ENCODE assay signal across 2 cellular contexts in the genomic region with DNA sequence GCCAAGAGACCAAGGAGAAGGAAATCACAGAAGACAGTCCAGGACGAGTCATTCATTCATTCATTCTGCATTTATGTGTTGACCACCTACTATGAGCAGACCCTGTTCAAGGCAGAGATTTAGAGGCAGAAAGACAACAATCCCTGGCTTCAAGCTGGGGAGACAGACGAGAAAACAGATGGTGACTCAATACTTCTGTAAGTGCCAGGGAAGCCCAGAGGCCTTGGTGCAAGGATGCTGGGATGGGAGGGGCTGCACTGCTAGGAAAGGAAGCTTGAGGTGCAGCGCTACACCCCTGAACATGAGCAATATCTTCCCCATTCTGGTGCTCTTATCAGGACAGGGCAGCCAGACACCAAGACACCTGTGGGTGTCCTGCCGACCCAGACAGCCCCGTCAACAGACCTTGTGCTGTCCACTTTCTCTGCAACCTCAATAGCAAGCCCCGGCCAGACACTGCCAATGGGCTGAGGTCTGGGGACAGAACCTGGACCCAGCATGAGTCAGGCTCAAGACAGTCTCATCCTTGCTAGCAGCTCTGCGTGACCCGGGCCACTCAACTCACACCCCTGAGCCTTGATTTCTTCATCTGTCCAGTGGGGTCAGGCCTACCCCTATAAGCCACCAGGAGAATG.
TF ChIP-seq lines count a peak whose summit lies in the region.

No MANE protein-coding gene starts in this region.

TF ChIP-seq in IMR-90, 13 proteins besides CTCF, POLR2A, EP300 and RAD21 (continued from another document):
- TF ChIP-seq, protein P1, sequence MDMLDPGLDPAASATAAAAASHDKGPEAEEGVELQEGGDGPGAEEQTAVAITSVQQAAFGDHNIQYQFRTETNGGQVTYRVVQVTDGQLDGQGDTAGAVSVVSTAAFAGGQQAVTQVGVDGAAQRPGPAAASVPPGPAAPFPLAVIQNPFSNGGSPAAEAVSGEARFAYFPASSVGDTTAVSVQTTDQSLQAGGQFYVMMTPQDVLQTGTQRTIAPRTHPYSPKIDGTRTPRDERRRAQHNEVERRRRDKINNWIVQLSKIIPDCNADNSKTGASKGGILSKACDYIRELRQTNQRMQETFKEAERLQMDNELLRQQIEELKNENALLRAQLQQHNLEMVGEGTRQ (IDR thresholded peaks at IDR 0.05; ENCODE audit: low read depth, low read length) = no peak
- TF ChIP-seq MAZ (IDR thresholded peaks at IDR 0.05; ENCODE audit: borderline replicate concordance, low read depth, low read length) = no peak
- no peak for TF ChIP-seq BHLHE40 (IDR thresholded peaks at IDR 0.05; ENCODE audit: low read depth, low read length)
- no peak for TF ChIP-seq NFE2L2 (IDR thresholded peaks at IDR 0.05; ENCODE audit: low read depth, low read length)
- TF ChIP-seq FOS (IDR thresholded peaks at IDR 0.05; ENCODE audit: low read depth, low read length) = no peak
- TF ChIP-seq RFX5 (IDR thresholded peaks at IDR 0.05; ENCODE audit: low read depth, low read length) = no peak
- TF ChIP-seq RCOR1 (IDR thresholded peaks at IDR 0.05; ENCODE audit: insufficient replicate concordance, low read length) = no peak
- no peak for TF ChIP-seq MXI1 (IDR thresholded peaks at IDR 0.05; ENCODE audit: borderline replicate concordance, low read depth, low read length)
- no peak for TF ChIP-seq SMC3 (IDR thresholded peaks at IDR 0.05; ENCODE audit: low read depth, low read length)
- TF ChIP-seq, protein P2, sequence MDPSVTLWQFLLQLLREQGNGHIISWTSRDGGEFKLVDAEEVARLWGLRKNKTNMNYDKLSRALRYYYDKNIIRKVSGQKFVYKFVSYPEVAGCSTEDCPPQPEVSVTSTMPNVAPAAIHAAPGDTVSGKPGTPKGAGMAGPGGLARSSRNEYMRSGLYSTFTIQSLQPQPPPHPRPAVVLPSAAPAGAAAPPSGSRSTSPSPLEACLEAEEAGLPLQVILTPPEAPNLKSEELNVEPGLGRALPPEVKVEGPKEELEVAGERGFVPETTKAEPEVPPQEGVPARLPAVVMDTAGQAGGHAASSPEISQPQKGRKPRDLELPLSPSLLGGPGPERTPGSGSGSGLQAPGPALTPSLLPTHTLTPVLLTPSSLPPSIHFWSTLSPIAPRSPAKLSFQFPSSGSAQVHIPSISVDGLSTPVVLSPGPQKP (IDR thresholded peaks at IDR 0.05; ENCODE audit: borderline replicate concordance, low read depth, low read length) = no peak
- no peak; the same call in 1 of the 2 replicates for TF ChIP-seq CEBPB (IDR thresholded peaks at IDR 0.05; ENCODE audit: low read depth, low read length)
- TF ChIP-seq MAFK (IDR thresholded peaks at IDR 0.05; ENCODE audit: low read depth, low read length) = no peak

TF ChIP-seq in HepG2, 621 proteins besides CTCF, POLR2A, EP300 and RAD21 (continued from another document):
- TF ChIP-seq, protein P3, sequence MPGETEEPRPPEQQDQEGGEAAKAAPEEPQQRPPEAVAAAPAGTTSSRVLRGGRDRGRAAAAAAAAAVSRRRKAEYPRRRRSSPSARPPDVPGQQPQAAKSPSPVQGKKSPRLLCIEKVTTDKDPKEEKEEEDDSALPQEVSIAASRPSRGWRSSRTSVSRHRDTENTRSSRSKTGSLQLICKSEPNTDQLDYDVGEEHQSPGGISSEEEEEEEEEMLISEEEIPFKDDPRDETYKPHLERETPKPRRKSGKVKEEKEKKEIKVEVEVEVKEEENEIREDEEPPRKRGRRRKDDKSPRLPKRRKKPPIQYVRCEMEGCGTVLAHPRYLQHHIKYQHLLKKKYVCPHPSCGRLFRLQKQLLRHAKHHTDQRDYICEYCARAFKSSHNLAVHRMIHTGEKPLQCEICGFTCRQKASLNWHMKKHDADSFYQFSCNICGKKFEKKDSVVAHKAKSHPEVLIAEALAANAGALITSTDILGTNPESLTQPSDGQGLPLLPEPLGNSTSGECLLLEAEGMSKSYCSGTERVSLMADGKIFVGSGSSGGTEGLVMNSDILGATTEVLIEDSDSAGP (CRISPR knock-in tag; IDR thresholded peaks at IDR 0.05; ENCODE audit: borderline replicate concordance) = peak; percentile 11; the same call in 1 of the 2 replicates
- TF ChIP-seq ZNF121 (CRISPR knock-in tag; IDR thresholded peaks at IDR 0.05) (peak; percentile 76), ZNF629 (CRISPR knock-in tag; conservative IDR thresholded peaks at IDR 0.05) (0 out of 2 replicates have a peak, but pooled peaks have one; percentile 24)
